In genomic region chr16:84699147-84699711, GRCh38 we compare ENCODE assay signal across 8 cellular contexts. TPM values are rescaled to one million over a fixed set of nuclear protein-coding genes. Genes with fewer than 3 reads are reported as not detected.
DNase-seq lines count a peak whose midpoint lies in the region; ATAC-seq and TF ChIP-seq lines count a peak whose summit lies in the region.

No MANE protein-coding gene starts in this region.

- H3K27ac Mint-ChIP-seq in activated CD4-positive, alpha-beta T cell treated with anti-CD3 and anti-CD28 coated beads for 36 hours, result peak overlapping the region; percentile 80

- peaks cover 8% of the 10 kb centered on the region for H3K36me3 Mint-ChIP-seq in activated CD4-positive, alpha-beta T cell treated with anti-CD3 and anti-CD28 coated beads for 36 hours (ENCODE audit: low read depth)

- intact Hi-C loops in activated CD4-positive, alpha-beta T cell treated with anti-CD3 and anti-CD28 coated beads for 36 hours (cut with DNase I, micrococcal nuclease), result loop anchor here in 1 of 2 experiments (1.0 kb wide), 2 partner anchors 51 to 195 kb away; partner anchors contain the start of genes KLHL36 and MEAK7

- H3K27ac ChIP-seq in coronary artery (peak overlapping the region; percentile 39 to 89), mucosa of rectum (ENCODE audit: low read depth in 2 of 2, low read length in 2 of 2) (peak overlapping the region in 1 of 2 donors; percentile 16)

- POLR2A ChIA-PET in activated CD4-positive, alpha-beta T cell treated with anti-CD3 and anti-CD28 coated beads for 36 hours (lab: Charles Lee), result no interaction called here

- no peak for ATAC-seq in activated CD4-positive, alpha-beta T cell treated with anti-CD3 and anti-CD28 coated beads for 36 hours
- no peak for ATAC-seq in GM21381 (IDR thresholded peaks at IDR 0.05; ENCODE audit: unreplicated experiment)
- no peak for ATAC-seq in HG03469 (IDR thresholded peaks at IDR 0.05; ENCODE audit: unreplicated experiment)

- H3K9me3 Mint-ChIP-seq in activated CD4-positive, alpha-beta T cell treated with anti-CD3 and anti-CD28 coated beads for 36 hours (ENCODE audit: low read depth), result no peaks in the 10 kb centered on the region

- H3K4me3 Mint-ChIP-seq in activated CD4-positive, alpha-beta T cell treated with anti-CD3 and anti-CD28 coated beads for 36 hours, result peak overlapping the region; percentile 89

- peak overlapping the region; percentile 88 for H3K4me3 ChIP-seq in coronary artery
- peak overlapping the region; percentile 83 to 94 for H3K4me3 ChIP-seq in mucosa of rectum (ENCODE audit: low read length in 2 of 2)

- DNase-seq in activated CD4-positive, alpha-beta T cell treated with anti-CD3 and anti-CD28 coated beads for 36 hours, result peak; percentile 51
- DNase-seq in activated CD4-positive, alpha-beta T cell treated with anti-CD3 and anti-CD28 coated beads for 1 hour, result no peak
- DNase-seq in NCI-H69 (lab: John Stamatoyannopoulos, UW) (peak; percentile 33), coronary artery (ENCODE audit: low spot score) (no peak), SHP77 treated with DMSO at 0.1 percent for 48 hours (lab: John Stamatoyannopoulos, UW) (no peak)

- CTCF ChIA-PET in activated CD4-positive, alpha-beta T cell treated with anti-CD3 and anti-CD28 coated beads for 36 hours (lab: Charles Lee), result interaction anchor here (0.8 kb wide), 1 partner anchor 97 kb away, joined by 3 read pairs; no protein-coding TSS in a partner anchor

- peaks cover 32% of the 10 kb centered on the region for H3K4me1 Mint-ChIP-seq in activated CD4-positive, alpha-beta T cell treated with anti-CD3 and anti-CD28 coated beads for 36 hours

- H3K27me3 Mint-ChIP-seq in activated CD4-positive, alpha-beta T cell treated with anti-CD3 and anti-CD28 coated beads for 36 hours, result no peaks in the 10 kb centered on the region

- no peaks in the 10 kb centered on the region for H3K27me3 ChIP-seq in mucosa of rectum (ENCODE audit: control insufficient read depth in 2 of 2, insufficient read depth in 2 of 2, low read length in 2 of 2)

- no peak for TF ChIP-seq CTCF in coronary artery (IDR thresholded peaks at IDR 0.05)

- H3K9ac ChIP-seq in mucosa of rectum (ENCODE audit: low read depth in 1 of 2, low read length in 2 of 2), result peak overlapping the region; percentile 63 to 83

- peaks cover 4 to 7% of the 10 kb centered on the region in 2 donors for H3K4me1 ChIP-seq in mucosa of rectum (ENCODE audit: control insufficient read depth in 2 of 2, insufficient read depth in 2 of 2, low read length in 2 of 2)

- no peaks in the 10 kb centered on the region for H3K9me3 ChIP-seq in mucosa of rectum (ENCODE audit: control insufficient read depth in 2 of 2, low read length in 2 of 2)

- no peaks in the 10 kb centered on the region for H3K36me3 ChIP-seq in mucosa of rectum (ENCODE audit: control insufficient read depth in 2 of 2, insufficient read depth in 2 of 2, low read length in 2 of 2)

RNA-seq across cellular contexts. Expression of gene USP10, which starts 0.6 kb away (rescaled TPM):
- 100 to 1,000 TPM; 117 to 133 TPM for total RNA-seq in activated CD4-positive, alpha-beta T cell treated with anti-CD3 and anti-CD28 coated beads for 36 hours

RNA-seq across cellular contexts. Expression of gene KLHL36, which starts 50.9 kb away (rescaled TPM):
- 10 to 100 TPM; 31.1 to 43.2 TPM for total RNA-seq in activated CD4-positive, alpha-beta T cell treated with anti-CD3 and anti-CD28 coated beads for 36 hours

Comparison
In these comparisons a context has a peak if more than half of its experiments do, and no peak if none do; other contexts are left out.
1. DNase-seq: peak in activated CD4-positive, alpha-beta T cell treated with anti-CD3 and anti-CD28 coated beads for 36 hours (single experiment) and NCI-H69 (single experiment); none in activated CD4-positive, alpha-beta T cell treated with anti-CD3 and anti-CD28 coated beads for 1 hour (single experiment), coronary artery (single experiment) and SHP77 treated with DMSO at 0.1 percent for 48 hours (single experiment).